24 cellular contexts compared by ENCODE assay signal in the genomic region with DNA sequence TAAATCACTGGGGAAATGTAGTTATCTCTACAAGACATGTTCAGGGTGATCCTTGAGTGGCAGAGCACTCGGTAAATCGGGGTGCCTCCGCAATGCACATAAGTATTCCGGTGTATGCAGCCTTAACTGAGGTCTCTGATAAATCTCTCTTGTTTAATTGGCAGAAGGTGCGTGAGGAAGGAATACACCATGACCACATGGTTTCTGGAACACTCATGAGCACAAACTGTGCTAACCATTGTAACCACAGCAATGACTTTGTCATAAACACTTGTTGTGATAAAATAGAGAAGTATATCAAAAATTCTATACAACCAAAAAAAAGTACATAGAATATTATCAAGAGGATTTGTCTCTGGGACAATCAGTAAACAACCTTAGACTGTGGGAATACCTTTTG.
DNase-seq lines count a peak whose midpoint lies in the region; ATAC-seq and TF ChIP-seq lines count a peak whose summit lies in the region.
"Had no signal": no experiment of that assay in that cellular context is flagged by ENCODE, and none has a peak within 500 bp of the region (broad histone marks: within the 10 kb centered on the region; RNA-seq: fewer than 3 reads in every experiment).

No MANE protein-coding gene starts in this region.

- ATAC-seq in activated CD8-positive, alpha-beta T cell treated with anti-CD3 and anti-CD28 coated beads for 36 hours, result no peak
- no peak for ATAC-seq in HG02610 (IDR thresholded peaks at IDR 0.05; ENCODE audit: unreplicated experiment)
- ATAC-seq: A549, GM12878 had no signal

- CTCF ChIA-PET in activated CD8-positive, alpha-beta T cell treated with anti-CD3 and anti-CD28 coated beads for 36 hours (lab: Charles Lee), result no interaction called here

- POLR2A ChIA-PET in activated CD8-positive, alpha-beta T cell treated with anti-CD3 and anti-CD28 coated beads for 36 hours (lab: Charles Lee), result no interaction called here

- H3K4me3 ChIP-seq in choroid plexus epithelial cell (ENCODE audit: low read depth, low read length) (no peak overlapping the region), spleen (no peak overlapping the region)
- H3K4me3 ChIP-seq: A549; BLaER1 treated with 17β-estradiol and CSF1 and Interleukin-3, amounts not matched to agents 10 nM and 100 nM; GM12878; GM23248 had no signal

- H3K4me1 Mint-ChIP-seq in activated CD8-positive, alpha-beta T cell treated with anti-CD3 and anti-CD28 coated beads for 36 hours (ENCODE audit: low read depth), result no peaks in the 10 kb centered on the region
- H3K4me1 Mint-ChIP-seq: CD14-positive monocyte; CD8-positive, alpha-beta memory T cell had no signal

- H3K4me1 ChIP-seq in spleen, result no peaks in the 10 kb centered on the region
- H3K4me1 ChIP-seq: A549, BE2C had no signal

- H3K27me3 Mint-ChIP-seq in activated CD8-positive, alpha-beta T cell treated with anti-CD3 and anti-CD28 coated beads for 36 hours, result no peaks in the 10 kb centered on the region
- H3K27me3 Mint-ChIP-seq: CD4-positive, alpha-beta T cell; CD8-positive, alpha-beta memory T cell had no signal

- TF ChIP-seq CTCF in choroid plexus epithelial cell (conservative IDR thresholded peaks at IDR 0.05; ENCODE audit: low read depth, low read length), result no peak
- no peak for TF ChIP-seq CTCF in spleen (IDR thresholded peaks at IDR 0.05 in 8 of 11, conservative IDR thresholded peaks at IDR 0.05 in 3 of 11)
- no peak for TF ChIP-seq CTCF in activated CD8-positive, alpha-beta T cell treated with anti-CD3 and anti-CD28 coated beads for 36 hours (IDR thresholded peaks at IDR 0.05)

- no peaks in the 10 kb centered on the region for H3K27me3 ChIP-seq in spleen (replicated peaks in 1 of 7)
- H3K27me3 ChIP-seq: BE2C; BLaER1 treated with 17β-estradiol and CSF1 and Interleukin-3, amounts not matched to agents 10 nM and 100 nM had no signal

- 76 to 94% (median 87%) methylated on average over 5 of the region's 5 CpGs for WGBS in spleen, 5 donors

- no peak for TF ChIP-seq POLR2A in spleen (IDR thresholded peaks at IDR 0.05)

- intact Hi-C loops in spleen (cut with DNase I; ENCODE audit: low total_unique reads), result no loop called here
- intact Hi-C loops in activated CD8-positive, alpha-beta T cell treated with anti-CD3 and anti-CD28 coated beads for 36 hours (cut with micrococcal nuclease), result no loop called here

- DNase-seq in LHCN-M2 (ENCODE audit: low read depth) (peak; percentile 39), choroid plexus epithelial cell (ENCODE audit: low read depth) (peak; percentile 19), iris pigment epithelial cell (ENCODE audit: low read depth) (peak; percentile 65), spleen (no peak), nucleus accumbens (lab: John Stamatoyannopoulos, UW) (no peak)
- DNase-seq in activated CD8-positive, alpha-beta T cell treated with anti-CD3 and anti-CD28 coated beads for 36 hours, result no peak
- DNase-seq: 8988T; ACHN; AML-193; BE2C; CD4-positive, alpha-beta T cell; CD8-positive, alpha-beta memory T cell; DMS 273 treated with DMSO at 0.1 percent for 48 hours; DMS79; EL; GDM1; GM23248; H7; HCEC 1CT had no signal

- no peak overlapping the region for H3K27ac Mint-ChIP-seq in activated CD8-positive, alpha-beta T cell treated with anti-CD3 and anti-CD28 coated beads for 36 hours
- H3K27ac Mint-ChIP-seq: CD14-positive monocyte; CD4-positive, alpha-beta T cell; CD8-positive, alpha-beta memory T cell had no signal

- no peaks in the 10 kb centered on the region for H3K9me3 Mint-ChIP-seq in activated CD8-positive, alpha-beta T cell treated with anti-CD3 and anti-CD28 coated beads for 36 hours

- H3K36me3 Mint-ChIP-seq in activated CD8-positive, alpha-beta T cell treated with anti-CD3 and anti-CD28 coated beads for 36 hours (ENCODE audit: low read depth), result no peaks in the 10 kb centered on the region
- H3K36me3 Mint-ChIP-seq: CD14-positive monocyte; CD8-positive, alpha-beta memory T cell had no signal

- no peak overlapping the region for H3K27ac ChIP-seq in spleen
- H3K27ac ChIP-seq: BLaER1 treated with 17β-estradiol and CSF1 and Interleukin-3, amounts not matched to agents 10 nM and 100 nM; GM23248 had no signal

- peaks cover 0 to 5% (median 0%) of the 10 kb centered on the region in 8 donors for H3K9me3 ChIP-seq in spleen
- H3K9me3 ChIP-seq: BE2C had no signal

- H3K4me3 Mint-ChIP-seq in activated CD8-positive, alpha-beta T cell treated with anti-CD3 and anti-CD28 coated beads for 36 hours, result no peak overlapping the region
- H3K4me3 Mint-ChIP-seq: CD14-positive monocyte; CD4-positive, alpha-beta T cell; CD8-positive, alpha-beta memory T cell had no signal

- no peaks in the 10 kb centered on the region for H3K36me3 ChIP-seq in spleen
- H3K36me3 ChIP-seq: BE2C had no signal

Comparison
In these comparisons a context has a peak if more than half of its experiments do, and no peak if none do; other contexts are left out.
1. DNase-seq: peak in LHCN-M2 (single experiment), choroid plexus epithelial cell (single experiment) and iris pigment epithelial cell (single experiment); none in spleen (single experiment), activated CD8-positive, alpha-beta T cell treated with anti-CD3 and anti-CD28 coated beads for 36 hours (single experiment) and nucleus accumbens (0 of 56).